ENCODE assay signal across 11 cellular contexts in the genomic region with DNA sequence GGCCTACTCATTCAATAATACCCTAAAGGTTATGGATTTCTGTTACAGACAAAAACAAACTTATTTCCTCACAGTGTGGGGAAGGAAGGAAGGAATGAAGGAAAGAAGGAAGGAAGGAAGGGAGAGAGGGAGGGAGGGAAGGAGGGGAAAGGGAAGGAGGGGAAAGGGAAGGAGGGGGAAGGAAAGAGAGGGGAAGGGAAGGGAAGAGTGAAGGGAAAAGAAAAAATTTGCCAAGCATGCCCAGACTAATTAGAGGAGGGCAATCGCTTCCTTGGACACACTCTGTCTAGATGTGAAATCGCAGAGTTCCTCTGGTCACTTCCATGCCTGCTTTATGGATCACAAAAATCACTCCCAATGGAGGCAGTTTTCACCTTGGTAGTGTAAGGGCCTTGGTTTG.
"Had no signal": no experiment of that assay in that cellular context is flagged by ENCODE, and none has a peak within 500 bp of the region (broad histone marks: within the 10 kb centered on the region; RNA-seq: fewer than 3 reads in every experiment).

No MANE protein-coding gene starts in this region.

- H3K9me3 ChIP-seq: HAP-1 had no signal

- DNase-seq: GM23248, GOT3, H7, H9, HCEC 1CT, HFFc6 had no signal

- ATAC-seq: GM23338, HCT116 had no signal

- H3K9me3 Mint-ChIP-seq: GM23338, H9, HFFc6 had no signal

- H3K9ac ChIP-seq: GM23248 had no signal

- H3K27ac Mint-ChIP-seq: GM23338, H9, HFFc6 had no signal

- H3K27ac ChIP-seq: GM23248 had no signal

- H2AFZ ChIP-seq: GM23248, GM23338 had no signal

- H3K4me3 Mint-ChIP-seq: GM23338, H9, HFFc6 had no signal

- H3K4me1 Mint-ChIP-seq: GM23338, H9 had no signal

- H3K36me3 ChIP-seq: HAP-1 had no signal

- H3K4me1 ChIP-seq: HAP-1 had no signal

- FAIRE-seq: H1, H54 had no signal

- H3K4me2 ChIP-seq: GM23338 had no signal

- H3K4me3 ChIP-seq: GM23248, GM23338, HAP-1 had no signal
